19 cellular contexts compared by ENCODE assay signal in genomic region chr7:132462478-132462877, GRCh38.
DNase-seq lines count a peak whose midpoint lies in the region; ATAC-seq, FAIRE-seq and TF ChIP-seq lines count a peak whose summit lies in the region.
"Had no signal": no experiment of that assay in that cellular context is flagged by ENCODE, and none has a peak within 500 bp of the region (broad histone marks: within the 10 kb centered on the region; RNA-seq: fewer than 3 reads in every experiment).

No MANE protein-coding gene starts in this region.

- H3K36me3 Mint-ChIP-seq in activated naive CD4-positive, alpha-beta T cell treated with anti-CD3 and anti-CD28 coated beads, Interleukin-2, amount 10 ng/mL, durations not matched to agents 7 days and 5 days, result peaks cover 56% of the 10 kb centered on the region
- H3K36me3 Mint-ChIP-seq in T-helper 2 cell treated with Interferon-gamma antibody and Interleukin-4, amounts not matched to agents 5 μg/mL and 100 μg/mL, for 36 hours (ENCODE audit: low read depth), result peaks cover 4% of the 10 kb centered on the region
- H3K36me3 Mint-ChIP-seq: CD8-positive, alpha-beta memory T cell had no signal

- ATAC-seq in K562, result no peak
- ATAC-seq: GM12878 had no signal

- no peaks in the 10 kb centered on the region for H3K36me3 ChIP-seq in Loucy (ENCODE audit: insufficient read depth, low read length)
- H3K36me3 ChIP-seq in K562 (ENCODE audit: control insufficient read depth, insufficient read depth, low read length), result no peaks in the 10 kb centered on the region
- H3K36me3 ChIP-seq: BLaER1 treated with 17β-estradiol and CSF1 and Interleukin-3, amounts not matched to agents 10 nM and 100 nM had no signal

- no peaks in the 10 kb centered on the region for H3F3A ChIP-seq in Loucy (ENCODE audit: low read depth)

- peak overlapping the region; percentile 87 for H3K27ac Mint-ChIP-seq in activated naive CD4-positive, alpha-beta T cell treated with anti-CD3 and anti-CD28 coated beads, Interleukin-2, amount 10 ng/mL, durations not matched to agents 7 days and 5 days
- H3K27ac Mint-ChIP-seq in T-helper 2 cell treated with Interferon-gamma antibody and Interleukin-4, amounts not matched to agents 5 μg/mL and 100 μg/mL, for 36 hours, result no peak overlapping the region
- H3K27ac Mint-ChIP-seq: B cell, H9 had no signal

- TF ChIP-seq RAD21 in K562 (CRISPR knock-in tag; conservative IDR thresholded peaks at IDR 0.05 in 1 of 2, IDR thresholded peaks at IDR 0.05 in 1 of 2), result no peak

- no TSS peak for BruUV-seq in K562 (replicated peaks; lab: Mats Ljungman, UMichigan)

- no peak for FAIRE-seq in K562 (lab: Jason Lieb, UNC)
- FAIRE-seq: GM12878, GM19239, H1 had no signal

- in situ Hi-C loops in K562 (cut with MboI), result no loop called here

- H4K20me1 ChIP-seq in Loucy (ENCODE audit: insufficient read depth, low read length, poor library complexity, severe bottlenecking) (no peaks in the 10 kb centered on the region), K562 (replicated peaks; ENCODE audit: control insufficient read depth, insufficient read depth, low read length) (no peaks in the 10 kb centered on the region)
- H4K20me1 ChIP-seq: BLaER1 treated with 17β-estradiol and CSF1 and Interleukin-3, amounts not matched to agents 10 nM and 100 nM had no signal

- H3K27me3 ChIP-seq in Loucy (ENCODE audit: insufficient read depth, low read length, poor library complexity, severe bottlenecking) (no peaks in the 10 kb centered on the region), K562 (ENCODE audit: control insufficient read depth in 2 of 2, insufficient read depth in 2 of 2, low read length in 2 of 2) (peaks cover 8 to 26% of the 10 kb centered on the region in 2 experiments)
- H3K27me3 ChIP-seq: BLaER1 treated with 17β-estradiol and CSF1 and Interleukin-3, amounts not matched to agents 10 nM and 100 nM had no signal

- no peaks in the 10 kb centered on the region for H3K9me2 ChIP-seq in Loucy (replicated peaks; ENCODE audit: low read depth, low read length)

- peaks cover 78% of the 10 kb centered on the region for H3K4me1 Mint-ChIP-seq in activated naive CD4-positive, alpha-beta T cell treated with anti-CD3 and anti-CD28 coated beads, Interleukin-2, amount 10 ng/mL, durations not matched to agents 7 days and 5 days
- H3K4me1 Mint-ChIP-seq in T-helper 2 cell treated with Interferon-gamma antibody and Interleukin-4, amounts not matched to agents 5 μg/mL and 100 μg/mL, for 36 hours (ENCODE audit: low read depth), result peaks cover 45% of the 10 kb centered on the region
- H3K4me1 Mint-ChIP-seq: B cell had no signal

- no peak overlapping the region for H3K4me3 ChIP-seq in Loucy (ENCODE audit: low read length, poor library complexity, severe bottlenecking)
- no peak overlapping the region for H3K4me3 ChIP-seq in K562
- H3K4me3 ChIP-seq: BLaER1 treated with 17β-estradiol and CSF1 and Interleukin-3, amounts not matched to agents 10 nM and 100 nM; GM12878 had no signal

- POLR2A ChIA-PET in K562 (lab: Yijun Ruan, JAX), result no interaction called here

- CTCF ChIA-PET in activated naive CD4-positive, alpha-beta T cell treated with anti-CD3 and anti-CD28 coated beads, Interleukin-2, amount 10 ng/mL, durations not matched to agents 7 days and 5 days (lab: Charles Lee), result interaction anchor here (2.1 to 2.5 kb wide), 2 partner anchors 31 to 118 kb away, joined by 5 to 8 read pairs; no protein-coding TSS in a partner anchor
- CTCF ChIA-PET in K562 (lab: Yijun Ruan, JAX; ENCODE audit: low intra/inter-chr PET ratio), result interaction anchor here (0.7 kb wide), 1 partner anchor 654 kb away, joined by 5 read pairs; no protein-coding TSS in a partner anchor

- peak overlapping the region; percentile 63 for H2AFZ ChIP-seq in Loucy (ENCODE audit: low read length)
- no peak overlapping the region for H2AFZ ChIP-seq in K562 (ENCODE audit: low read depth, low read length)

- DNase-seq in activated naive CD4-positive, alpha-beta T cell treated with anti-CD3 and anti-CD28 coated beads, Interleukin-2, amount 10 ng/mL, durations not matched to agents 7 days and 5 days, result no peak
- DNase-seq in activated naive CD4-positive, alpha-beta T cell (lab: John Stamatoyannopoulos, UW), result no peak
- DNase-seq in K562 (ENCODE audit: extremely low read depth in 1 of 4, low spot score in 3 of 4) (no peak), NCI-H2029 (lab: John Stamatoyannopoulos, UW) (no peak), caudate nucleus (lab: John Stamatoyannopoulos, UW) (no peak)
- DNase-seq in T-helper 2 cell treated with Interferon-gamma antibody and Interleukin-4, amounts not matched to agents 5 μg/mL and 100 μg/mL, for 36 hours (ENCODE audit: low spot score), result no peak
- DNase-seq: CD8-positive, alpha-beta memory T cell; COR-L47; DMS 273 treated with DMSO at 0.1 percent for 48 hours; DMS53; DND-41; EL; H9 had no signal

- H3K79me2 ChIP-seq in Loucy (ENCODE audit: insufficient read depth, low read length) (no peaks in the 10 kb centered on the region), K562 (ENCODE audit: control insufficient read depth, insufficient read depth, low read length) (no peaks in the 10 kb centered on the region)

- H3K9me3 Mint-ChIP-seq in activated naive CD4-positive, alpha-beta T cell treated with anti-CD3 and anti-CD28 coated beads, Interleukin-2, amount 10 ng/mL, durations not matched to agents 7 days and 5 days, result peaks cover 6% of the 10 kb centered on the region
- peaks cover 6% of the 10 kb centered on the region for H3K9me3 Mint-ChIP-seq in T-helper 2 cell treated with Interferon-gamma antibody and Interleukin-4, amounts not matched to agents 5 μg/mL and 100 μg/mL, for 36 hours
- H3K9me3 Mint-ChIP-seq: CD8-positive, alpha-beta memory T cell; H9 had no signal

- intact Hi-C loops in K562 (cut with micrococcal nuclease), result no loop called here

- no peak overlapping the region for H3K4me3 Mint-ChIP-seq in activated naive CD4-positive, alpha-beta T cell treated with anti-CD3 and anti-CD28 coated beads, Interleukin-2, amount 10 ng/mL, durations not matched to agents 7 days and 5 days
- H3K4me3 Mint-ChIP-seq in T-helper 2 cell treated with Interferon-gamma antibody and Interleukin-4, amounts not matched to agents 5 μg/mL and 100 μg/mL, for 36 hours, result no peak overlapping the region
- H3K4me3 Mint-ChIP-seq: B cell; CD8-positive, alpha-beta memory T cell; H9 had no signal

- H3K9ac ChIP-seq in Loucy (ENCODE audit: low read depth, low read length, poor library complexity, severe bottlenecking), result no peak overlapping the region
- H3K9ac ChIP-seq in K562 (ENCODE audit: insufficient read depth in 1 of 2, low read depth in 2 of 2, low read length in 2 of 2), result no peak overlapping the region
- H3K9ac ChIP-seq: BLaER1 treated with 17β-estradiol and CSF1 and Interleukin-3, amounts not matched to agents 10 nM and 100 nM had no signal

- no peak for TF ChIP-seq POLR2A in K562 (conservative IDR thresholded peaks at IDR 0.05)

- no peak overlapping the region for H3K27ac ChIP-seq in K562 (ENCODE audit: extremely low read depth, low read depth, low read length)
- H3K27ac ChIP-seq in caudate nucleus (ENCODE audit: low read depth, low read length), result no peak overlapping the region
- H3K27ac ChIP-seq: BLaER1 treated with 17β-estradiol and CSF1 and Interleukin-3, amounts not matched to agents 10 nM and 100 nM had no signal

- 0% methylated on average over 2 of the region's 2 CpGs for WGBS in K562 (ENCODE audit: insufficient coverage, low coverage, missing lambda C conversion rate)

- H3K4me2 ChIP-seq in Loucy (ENCODE audit: low read depth, low read length, poor library complexity, severe bottlenecking) (no peak overlapping the region), K562 (ENCODE audit: insufficient read depth, low read length) (no peak overlapping the region)

- no peaks in the 10 kb centered on the region for H3K9me1 ChIP-seq in K562 (ENCODE audit: control insufficient read depth, insufficient read depth, low read length)

- TF ChIP-seq CTCF in Loucy (conservative IDR thresholded peaks at IDR 0.05; ENCODE audit: low read length) (no peak), K562 (IDR thresholded peaks at IDR 0.05 in 2 of 3, conservative IDR thresholded peaks at IDR 0.05 in 1 of 3; ENCODE audit: insufficient read depth in 2 of 3, low read depth in 1 of 3, low read length in 3 of 3) (no peak)

- H3K9me3 ChIP-seq in Loucy (ENCODE audit: insufficient read depth, low read depth, low read length) (no peaks in the 10 kb centered on the region), K562 (replicated peaks; ENCODE audit: control insufficient read depth, insufficient read depth, low read depth, low read length) (no peaks in the 10 kb centered on the region)
- H3K9me3 ChIP-seq: BLaER1 treated with 17β-estradiol and CSF1 and Interleukin-3, amounts not matched to agents 10 nM and 100 nM had no signal

- H3K4me1 ChIP-seq in Loucy (ENCODE audit: insufficient read depth, low read length, poor library complexity, severe bottlenecking) (peaks cover 19% of the 10 kb centered on the region), K562 (replicated peaks in 1 of 2; ENCODE audit: control insufficient read depth in 2 of 2, insufficient read depth in 2 of 2, low read length in 2 of 2) (no peaks in the 10 kb centered on the region)

- peaks cover 21% of the 10 kb centered on the region for H3K27me3 Mint-ChIP-seq in activated naive CD4-positive, alpha-beta T cell treated with anti-CD3 and anti-CD28 coated beads, Interleukin-2, amount 10 ng/mL, durations not matched to agents 7 days and 5 days
- peaks cover 5% of the 10 kb centered on the region for H3K27me3 Mint-ChIP-seq in T-helper 2 cell treated with Interferon-gamma antibody and Interleukin-4, amounts not matched to agents 5 μg/mL and 100 μg/mL, for 36 hours (ENCODE audit: low read depth)

- TF ChIP-seq EP300 in K562 (IDR thresholded peaks at IDR 0.05; ENCODE audit: low read length), result no peak

TF ChIP-seq in K562, 482 proteins besides CTCF, POLR2A, EP300 and RAD21 (continues in another document):
- no peak for TF ChIP-seq RAD51 (IDR thresholded peaks at IDR 0.05; ENCODE audit: borderline replicate concordance, low read depth)
